In genomic region chr19:55549500-55550320, GRCh38 we compare ENCODE assay signal across 9 cellular contexts. TPM values are rescaled to one million over a fixed set of nuclear protein-coding genes. Genes with fewer than 3 reads are reported as not detected.
A peak's percentile ranks its signal among the peaks of the same experiment; 100 is the strongest.
DNase-seq lines count a peak whose midpoint lies in the region; ATAC-seq and TF ChIP-seq lines count a peak whose summit lies in the region.
"Had no signal": no experiment of that assay in that cellular context is flagged by ENCODE, and none has a peak within 500 bp of the region (broad histone marks: within the 10 kb centered on the region; RNA-seq: fewer than 3 reads in every experiment).

No MANE protein-coding gene starts in this region.

- peak overlapping the region; percentile 97 for H3K18ac ChIP-seq in IMR-90 (ENCODE audit: low read depth, low read length)

- 0 out of 2 replicates have a peak overlapping the region, but pooled peaks have one; percentile 0 for H3K4me3 ChIP-seq in IMR-90 (ENCODE audit: insufficient read depth, low read depth, low read length)
- no peak overlapping the region for H3K4me3 ChIP-seq in sigmoid colon

- peak overlapping the region; percentile 89 for H2BK20ac ChIP-seq in IMR-90 (ENCODE audit: low read depth, low read length)

- H3K4ac ChIP-seq in IMR-90 (ENCODE audit: low read depth, low read length): peak overlapping the region; percentile 90

- in situ Hi-C loops in IMR-90 (cut with MboI; ENCODE audit: low sequenced_read_pairs): no loop called here

- peak overlapping the region; percentile 80 for H2AK9ac ChIP-seq in IMR-90 (replicated peaks; ENCODE audit: low read depth, low read length, poor library complexity)

- H3K79me1 ChIP-seq in IMR-90 (ENCODE audit: low read depth in 1 of 2, low read length in 2 of 2): no peaks in the 10 kb centered on the region; a peak in 1 of 4 replicates

- peak overlapping the region; percentile 94 for H3K23ac ChIP-seq in IMR-90 (ENCODE audit: low read depth, low read length)

- peak; percentile 54 for DNase-seq in AG09319 (ENCODE audit: extremely low read depth, low read depth)
- peak; percentile 93 for DNase-seq in IMR-90
- DNase-seq in cerebellar cortex (ENCODE audit: low spot score): peak; percentile 64
- DNase-seq in lung microvascular endothelial cell (ENCODE audit: low read depth in 2 of 2): peak; percentile 74 to 82
- no peak for DNase-seq in Ammon's horn (ENCODE audit: low spot score)
- DNase-seq in sigmoid colon: no peak

- WGBS in IMR-90 (ENCODE audit: extremely low coverage in 2 of 2, insufficient read length in 1 of 2), 2 experiments: 0% methylated on average over 2 of the region's 36 CpGs; no CpG with 5 or more reads in 1 of the 2 experiments
- 11 to 45% methylated on average over 36 of the region's 36 CpGs for WGBS in sigmoid colon, 2 donors

- H3K4me2 ChIP-seq in IMR-90 (ENCODE audit: low read depth, low read length): peak overlapping the region; percentile 80

- peak overlapping the region; percentile 48 to 84 for H4K8ac ChIP-seq in IMR-90 (ENCODE audit: low read depth in 2 of 2, low read length in 2 of 2)

- peak; percentile 63 for ATAC-seq in IMR-90 (ENCODE audit: low read depth)
- no peak for ATAC-seq in GM21717 (IDR thresholded peaks at IDR 0.05; ENCODE audit: unreplicated experiment)
- no peak for ATAC-seq in GM19397 (IDR thresholded peaks at IDR 0.05; ENCODE audit: unreplicated experiment)

- H3K27ac ChIP-seq in IMR-90 (ENCODE audit: insufficient read depth, low read length) (peak overlapping the region; percentile 84), sigmoid colon (peak overlapping the region in 1 of 4 donors; percentile 54)

- peaks cover 15% of the 10 kb centered on the region for H3K9me1 ChIP-seq in IMR-90 (ENCODE audit: insufficient read depth, low read length)

- intact Hi-C loops in IMR-90 (cut with micrococcal nuclease): no loop called here
- intact Hi-C loops in sigmoid colon (cut with DNase I): no loop called here

- H4K5ac ChIP-seq in IMR-90 (ENCODE audit: low read depth, low read length): peak overlapping the region; percentile 96

- BruUV-seq in IMR-90 (replicated peaks; lab: Mats Ljungman, UMichigan): no TSS peak

- H3K9ac ChIP-seq in IMR-90 (ENCODE audit: low read depth, low read length): peak overlapping the region; percentile 45

- CTCF ChIA-PET in IMR-90 (lab: Yijun Ruan, JAX): interaction anchor here (0.5 to 0.7 kb wide), 2 partner anchors 18 to 22 kb away, joined by 6 to 7 read pairs; no protein-coding TSS in a partner anchor

- H3K36me3 ChIP-seq in IMR-90 (ENCODE audit: control insufficient read depth, insufficient read depth, low read length): no peaks in the 10 kb centered on the region
- no peaks in the 10 kb centered on the region for H3K36me3 ChIP-seq in sigmoid colon

- H2AFZ ChIP-seq in IMR-90 (replicated peaks; ENCODE audit: low read length, poor library complexity): peak overlapping the region; percentile 92

- H3K27me3 ChIP-seq in IMR-90 (ENCODE audit: control insufficient read depth, insufficient read depth, low read length): no peaks in the 10 kb centered on the region
- H3K27me3 ChIP-seq in sigmoid colon: peaks cover 5 to 71% (median 54%) of the 10 kb centered on the region in 3 donors

- H2BK120ac ChIP-seq in IMR-90 (ENCODE audit: low read depth, low read length): peak overlapping the region; percentile 96

- peak overlapping the region; percentile 97 for H4K91ac ChIP-seq in IMR-90 (ENCODE audit: insufficient read depth, low read depth, low read length)

- H4K20me1 ChIP-seq in IMR-90 (ENCODE audit: insufficient read depth, low read length): no peaks in the 10 kb centered on the region

- TF ChIP-seq EP300 in sigmoid colon (IDR thresholded peaks at IDR 0.05): no peak

- H2BK15ac ChIP-seq in IMR-90 (ENCODE audit: low read depth, low read length): peak overlapping the region; percentile 85; the same call in 2 of the 3 replicates

- POLR2A ChIA-PET in IMR-90 (lab: Charles Lee; ENCODE audit: unreplicated experiment): no interaction called here

- dilution Hi-C loops in IMR-90 (cut with HindIII; ENCODE audit: low sequenced_read_pairs, unreplicated experiment): no loop called here

- H3K9me3 ChIP-seq in IMR-90 (ENCODE audit: control insufficient read depth, insufficient read depth, low read length): no peaks in the 10 kb centered on the region
- H3K9me3 ChIP-seq in sigmoid colon: no peaks in the 10 kb centered on the region

- H2BK5ac ChIP-seq in IMR-90 (ENCODE audit: low read depth, low read length, poor library complexity, severe bottlenecking): peak overlapping the region; percentile 97

- TF ChIP-seq POLR2A in IMR-90 (IDR thresholded peaks at IDR 0.05; ENCODE audit: low read depth, low read length) (no peak; the same call in 1 of the 2 replicates), sigmoid colon (IDR thresholded peaks at IDR 0.05) (no peak)

- peaks cover 34% of the 10 kb centered on the region for H3K4me1 ChIP-seq in IMR-90 (ENCODE audit: control insufficient read depth, insufficient read depth, low read length)
- peaks cover 0 to 8% (median 0%) of the 10 kb centered on the region in 4 donors for H3K4me1 ChIP-seq in sigmoid colon

- H3K56ac ChIP-seq in IMR-90 (ENCODE audit: extremely low read depth, insufficient read depth, low read length): peak overlapping the region; percentile 86

- peak overlapping the region; percentile 96 for H3K14ac ChIP-seq in IMR-90 (replicated peaks; ENCODE audit: low read depth, low read length)

- TF ChIP-seq RAD21 in IMR-90 (IDR thresholded peaks at IDR 0.05; ENCODE audit: low read length): no peak

- peak overlapping the region; percentile 96 for H2AK5ac ChIP-seq in IMR-90 (ENCODE audit: low read depth, low read length)

- TF ChIP-seq CTCF in AG09319 (IDR thresholded peaks at IDR 0.05; ENCODE audit: low read depth, low read length): no peak
- TF ChIP-seq CTCF in IMR-90 (conservative IDR thresholded peaks at IDR 0.05; ENCODE audit: low read depth, low read length): no peak
- TF ChIP-seq CTCF in sigmoid colon (IDR thresholded peaks at IDR 0.05): no peak

TF ChIP-seq in IMR-90, 13 proteins besides CTCF, POLR2A, EP300 and RAD21:
- TF ChIP-seq CEBPB (IDR thresholded peaks at IDR 0.05; ENCODE audit: low read depth, low read length) (no peak), BHLHE40 (IDR thresholded peaks at IDR 0.05; ENCODE audit: low read depth, low read length) (peak; percentile 58), FOS (IDR thresholded peaks at IDR 0.05; ENCODE audit: low read depth, low read length) (peak; percentile 74)

RNA-seq across cellular contexts. Expression of gene SBK3, which starts 4.4 kb away (rescaled TPM):
- total RNA-seq in IMR-90 (2012; rRNA removed): 0.18 TPM in 1 of 2 replicates, not detected in the other
- 0.05 and 0.16 TPM in 2 replicates for polyA plus RNA-seq in IMR-90 (2012; rRNA removed)
- 0.08 TPM in 1 of 2 replicates, not detected in the other for polyA plus RNA-seq in IMR-90 (2012; cell fraction: cytosol; rRNA removed)
- polyA plus RNA-seq in IMR-90 (2012; cell fraction: nucleus; rRNA removed; ENCODE audit: low replicate concordance): 0.15 and 0.35 TPM in 2 replicates
- total RNA-seq in lung microvascular endothelial cell: 0.20 and 0.22 TPM in 2 replicates
- under 1 TPM in 1 of 4 donors, not detected in 3; 0.36 TPM for total RNA-seq in sigmoid colon
- under 1 TPM in 1 of 3 donors, not detected in 2; 0.23 TPM for polyA plus RNA-seq in sigmoid colon
- total RNA-seq: activated CD8-positive, alpha-beta memory T cell treated with anti-CD3 and anti-CD28 coated beads for 36 hours had no signal

RNA-seq across cellular contexts. Expression of gene SBK2, which starts 12.8 kb away (rescaled TPM):
- total RNA-seq in IMR-90 (2012; rRNA removed) (not detected in 2 replicates), lung microvascular endothelial cell (not detected in 2 replicates), sigmoid colon (not detected)
- polyA plus RNA-seq in IMR-90 (2012; rRNA removed) (0.30 and 0.48 TPM in 2 replicates), sigmoid colon (not detected)
- 0.47 TPM in 1 of 2 replicates, not detected in the other for polyA plus RNA-seq in IMR-90 (2012; cell fraction: cytosol; rRNA removed)
- polyA plus RNA-seq in IMR-90 (2012; cell fraction: nucleus; rRNA removed; ENCODE audit: low replicate concordance): 3.7 and 5.3 TPM in 2 replicates
- total RNA-seq: activated CD8-positive, alpha-beta memory T cell treated with anti-CD3 and anti-CD28 coated beads for 36 hours had no signal

RNA-seq across cellular contexts. Expression of gene ZNF579, which starts 30.9 kb away (rescaled TPM):
- total RNA-seq in IMR-90 (2012; rRNA removed) (0.54 and 0.83 TPM in 2 replicates), lung microvascular endothelial cell (2.4 and 2.6 TPM in 2 replicates), sigmoid colon (1 to 10 TPM; 1.4 to 3.0 (median 2.2) TPM)
- polyA plus RNA-seq in IMR-90 (2012; rRNA removed) (9.0 and 10.7 TPM in 2 replicates), sigmoid colon (1 to 10 TPM in 2 of 3 donors, under 1 TPM in 1; 0.69 to 4.0 (median 1.8) TPM)
- 4.6 and 9.6 TPM in 2 replicates for polyA plus RNA-seq in IMR-90 (2012; cell fraction: cytosol; rRNA removed)
- 19.0 and 30.7 TPM in 2 replicates for polyA plus RNA-seq in IMR-90 (2012; cell fraction: nucleus; rRNA removed; ENCODE audit: low replicate concordance)

RNA-seq across cellular contexts. Expression of gene FIZ1, which starts 49.6 kb away (rescaled TPM):
- total RNA-seq in IMR-90 (2012; rRNA removed) (0.83 and 1.3 TPM in 2 replicates), lung microvascular endothelial cell (1.5 and 3.2 TPM in 2 replicates), sigmoid colon (1 to 10 TPM; 3.5 to 9.6 (median 9.1) TPM)
- polyA plus RNA-seq in IMR-90 (2012; rRNA removed) (5.5 and 5.9 TPM in 2 replicates), sigmoid colon (1 to 10 TPM; 5.3 to 9.0 (median 7.2) TPM)
- polyA plus RNA-seq in IMR-90 (2012; cell fraction: cytosol; rRNA removed): 3.6 and 5.0 TPM in 2 replicates
- 12.9 and 19.2 TPM in 2 replicates for polyA plus RNA-seq in IMR-90 (2012; cell fraction: nucleus; rRNA removed; ENCODE audit: low replicate concordance)

RNA-seq across cellular contexts. Expression of gene ZNF524, which starts 50.4 kb away (rescaled TPM):
- 2.3 and 2.8 TPM in 2 replicates for total RNA-seq in IMR-90 (2012; rRNA removed)
- 6.6 and 8.0 TPM in 2 replicates for polyA plus RNA-seq in IMR-90 (2012; rRNA removed)
- 6.2 and 14.1 TPM in 2 replicates for polyA plus RNA-seq in IMR-90 (2012; cell fraction: cytosol; rRNA removed)
- polyA plus RNA-seq in IMR-90 (2012; cell fraction: nucleus; rRNA removed; ENCODE audit: low replicate concordance): 4.0 and 9.8 TPM in 2 replicates
- total RNA-seq in lung microvascular endothelial cell: 7.0 and 11.5 TPM in 2 replicates
- 10 to 100 TPM; 24.5 to 37.1 (median 31.3) TPM for total RNA-seq in sigmoid colon
- 10 to 100 TPM; 44.1 to 49.2 (median 45.5) TPM for polyA plus RNA-seq in sigmoid colon

Comparison
In these comparisons a context has a peak if more than half of its experiments do, and no peak if none do; other contexts are left out.
1. DNase-seq: peak in AG09319 (single experiment), IMR-90 (single experiment), cerebellar cortex (single experiment) and lung microvascular endothelial cell (2 of 2); none in Ammon's horn (single experiment) and sigmoid colon (single experiment).